Comparison of ENCODE assay signal across 8 cellular contexts in genomic region chr10:31321396-31321941, GRCh38. TPM values are rescaled to one million over a fixed set of nuclear protein-coding genes. Genes with fewer than 3 reads are reported as not detected.
A peak's percentile ranks its signal among the peaks of the same experiment; 100 is the strongest.
DNase-seq lines count a peak whose midpoint lies in the region; ATAC-seq, FAIRE-seq and TF ChIP-seq lines count a peak whose summit lies in the region.

No MANE protein-coding gene starts in this region.

- no peak for FAIRE-seq in urothelium cell line (lab: Jason Lieb, UNC)

- peak overlapping the region; percentile 85 for H3K27ac Mint-ChIP-seq in endothelial cell (ENCODE audit: unreplicated experiment)

- TF ChIP-seq CTCF in heart left ventricle (IDR thresholded peaks at IDR 0.05) (no peak), WERI-Rb-1 (IDR thresholded peaks at IDR 0.05; ENCODE audit: low read depth, low read length) (no peak), endothelial cell (IDR thresholded peaks at IDR 0.05; ENCODE audit: unreplicated experiment) (no peak), psoas muscle (IDR thresholded peaks at IDR 0.05) (no peak)

- peaks cover 33% of the 10 kb centered on the region for H3K4me1 Mint-ChIP-seq in endothelial cell (ENCODE audit: unreplicated experiment)

- H3K9me3 ChIP-seq in heart left ventricle (no peaks in the 10 kb centered on the region), WERI-Rb-1 (ENCODE audit: severe bottlenecking) (no peaks in the 10 kb centered on the region), psoas muscle (no peaks in the 10 kb centered on the region)

- ATAC-seq in heart left ventricle (peak in 1 of 4 donors; percentile 9), left ventricle myocardium superior (no peak), psoas muscle (no peak), GM19463 (IDR thresholded peaks at IDR 0.05; ENCODE audit: unreplicated experiment) (no peak), GM18517 (IDR thresholded peaks at IDR 0.05; ENCODE audit: unreplicated experiment) (no peak)

- WGBS in heart left ventricle, 4 donors: 5 to 10% (median 8%) methylated on average over 10 of the region's 10 CpGs
- 3 to 6% (median 3%) methylated on average over 10 of the region's 10 CpGs for WGBS in psoas muscle, 3 donors

- no peak for TF ChIP-seq POLR2A in heart left ventricle (IDR thresholded peaks at IDR 0.05)

- no peaks in the 10 kb centered on the region for H3K27me3 ChIP-seq in heart left ventricle
- no peaks in the 10 kb centered on the region for H3K27me3 ChIP-seq in WERI-Rb-1 (ENCODE audit: insufficient read depth, low read depth, severe bottlenecking)
- no peaks in the 10 kb centered on the region for H3K27me3 ChIP-seq in psoas muscle (ENCODE audit: insufficient read depth in 3 of 3, low read length in 2 of 3)

- H3K27ac ChIP-seq in heart left ventricle (peak overlapping the region; percentile 89 to 99 (median 98)), WERI-Rb-1 (peak overlapping the region; percentile 82), psoas muscle (peak overlapping the region; percentile 97)

- H3K36me3 ChIP-seq in heart left ventricle: no peaks in the 10 kb centered on the region
- H3K36me3 ChIP-seq in WERI-Rb-1: no peaks in the 10 kb centered on the region
- H3K36me3 ChIP-seq in psoas muscle (ENCODE audit: insufficient read depth in 1 of 2, low read depth in 1 of 2): no peaks in the 10 kb centered on the region

- H3K4me3 ChIP-seq in heart left ventricle (peak overlapping the region; percentile 66 to 96 (median 90)), WERI-Rb-1 (ENCODE audit: low read depth, low read length) (peak overlapping the region; percentile 88), psoas muscle (peak overlapping the region; percentile 75)

- H3K36me3 Mint-ChIP-seq in endothelial cell (ENCODE audit: low read depth, unreplicated experiment): peaks cover 10% of the 10 kb centered on the region

- no peaks in the 10 kb centered on the region for H3K9me3 Mint-ChIP-seq in endothelial cell (ENCODE audit: unreplicated experiment)

- intact Hi-C loops in heart left ventricle (cut with DNase I) (loop anchor here in 8 of 10 donors (2.0 to 10.0 kb wide), 16 partner anchors 76 to 537 kb away; no protein-coding TSS in a partner anchor), left ventricle myocardium superior (cut with micrococcal nuclease) (loop anchor here (10.0 kb wide), 1 partner anchor 163 kb away; no protein-coding TSS in a partner anchor), psoas muscle (cut with DNase I) (loop anchor here in 1 of 2 donors (5.0 to 10.0 kb wide), 3 partner anchors 73 to 363 kb away; no protein-coding TSS in a partner anchor)

- no peak for DNase-seq in heart left ventricle
- DNase-seq in left ventricle myocardium superior: no peak
- no peak for DNase-seq in WERI-Rb-1
- no peak for DNase-seq in endothelial cell (ENCODE audit: low spot score)
- DNase-seq in psoas muscle: no peak
- DNase-seq in urothelium cell line (ENCODE audit: low spot score): no peak

- H3K27me3 Mint-ChIP-seq in endothelial cell (ENCODE audit: unreplicated experiment): peaks cover 14% of the 10 kb centered on the region

- H3K4me1 ChIP-seq in heart left ventricle: peaks cover 0 to 60% (median 33%) of the 10 kb centered on the region in 12 donors
- H3K4me1 ChIP-seq in psoas muscle: peaks cover 49% of the 10 kb centered on the region

- peak overlapping the region; percentile 99 for H3K4me3 Mint-ChIP-seq in endothelial cell (ENCODE audit: unreplicated experiment)

RNA-seq across cellular contexts. Expression of gene ZEB1, which starts 2.5 kb away (rescaled TPM):
- 100 to 1,000 TPM in 3 of 9 donors, 10 to 100 TPM in 6; 74.0 to 135 (median 95.9) TPM for total RNA-seq in heart left ventricle
- 10 to 100 TPM; 15.4 to 19.4 TPM for polyA plus RNA-seq in heart left ventricle
- 86.7 TPM for total RNA-seq in left ventricle myocardium superior
- total RNA-seq in endothelial cell (ENCODE audit: unreplicated experiment): 76.6 TPM
- total RNA-seq in psoas muscle: 10 to 100 TPM; 92.0 to 99.8 (median 95.3) TPM
- polyA plus RNA-seq in psoas muscle: 10 to 100 TPM; 18.7 to 34.2 (median 23.8) TPM
